In the genomic region with DNA sequence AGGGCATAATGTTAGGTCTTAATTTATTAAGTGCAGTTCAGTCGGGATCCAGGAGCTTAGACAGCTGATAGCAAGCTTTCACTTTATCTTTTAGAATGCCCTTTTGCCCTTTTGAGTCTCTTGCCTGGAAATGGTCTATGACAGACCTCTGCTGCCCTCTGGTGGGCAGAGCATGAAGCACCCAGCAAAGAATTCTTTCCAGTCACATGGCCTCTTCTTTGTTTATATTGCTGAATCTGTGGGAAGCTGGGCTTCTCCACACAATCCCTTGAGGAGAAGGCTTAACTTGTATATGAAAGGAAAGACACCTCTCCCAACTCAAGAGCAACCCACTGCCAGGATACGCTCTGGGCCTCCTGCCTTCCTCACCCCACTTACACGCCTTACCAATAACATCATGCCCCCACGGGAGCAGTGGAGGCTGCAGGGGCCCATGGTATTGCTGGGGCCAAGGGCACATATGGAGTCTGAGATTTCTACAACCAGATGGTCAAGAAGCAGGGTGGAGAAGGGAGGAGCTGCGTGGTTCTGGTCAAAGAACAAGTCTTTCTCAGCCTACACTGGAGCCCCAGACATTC, we compare ENCODE assay signal across 8 cellular contexts. TPM values are rescaled to one million over a fixed set of nuclear protein-coding genes. Genes with fewer than 3 reads are reported as not detected.
DNase-seq lines count a peak whose midpoint lies in the region; ATAC-seq, FAIRE-seq and TF ChIP-seq lines count a peak whose summit lies in the region.

No MANE protein-coding gene starts in this region.

- H4K20me1 ChIP-seq in Loucy (ENCODE audit: insufficient read depth, low read length, poor library complexity, severe bottlenecking) = no peaks in the 10 kb centered on the region

- H3K4me1 Mint-ChIP-seq in activated T-helper 2 cell treated with anti-CD3 and anti-CD28 coated beads, Interferon-gamma antibody, Interleukin-2, Interleukin-4, amounts not matched to agents 10 μg/mL and 5 μg/mL and 100 μg/mL, durations not matched to agents 14 hours and 24 hours and 36 hours (ENCODE audit: low read depth) = peaks cover 4% of the 10 kb centered on the region

- no peaks in the 10 kb centered on the region for H3F3A ChIP-seq in Loucy (ENCODE audit: low read depth)

- H3K9ac ChIP-seq in Loucy (ENCODE audit: low read depth, low read length, poor library complexity, severe bottlenecking) = no peak overlapping the region

- no peaks in the 10 kb centered on the region for H3K4me1 ChIP-seq in Loucy (ENCODE audit: insufficient read depth, low read length, poor library complexity, severe bottlenecking)

- no peak overlapping the region for H3K4me3 Mint-ChIP-seq in activated T-helper 2 cell treated with anti-CD3 and anti-CD28 coated beads, Interferon-gamma antibody, Interleukin-2, Interleukin-4, amounts not matched to agents 10 μg/mL and 5 μg/mL and 100 μg/mL, durations not matched to agents 14 hours and 24 hours and 36 hours (ENCODE audit: low read depth)

- H3K36me3 ChIP-seq in Loucy (ENCODE audit: insufficient read depth, low read length) = no peaks in the 10 kb centered on the region

- H3K9me2 ChIP-seq in Loucy (replicated peaks; ENCODE audit: low read depth, low read length) = no peaks in the 10 kb centered on the region

- no peaks in the 10 kb centered on the region for H3K9me3 Mint-ChIP-seq in activated T-helper 2 cell treated with anti-CD3 and anti-CD28 coated beads, Interferon-gamma antibody, Interleukin-2, Interleukin-4, amounts not matched to agents 10 μg/mL and 5 μg/mL and 100 μg/mL, durations not matched to agents 14 hours and 24 hours and 36 hours

- H2AFZ ChIP-seq in Loucy (ENCODE audit: low read length) = peak overlapping the region; percentile 99

- no peak overlapping the region for H3K27ac Mint-ChIP-seq in activated T-helper 2 cell treated with anti-CD3 and anti-CD28 coated beads, Interferon-gamma antibody, Interleukin-2, Interleukin-4, amounts not matched to agents 10 μg/mL and 5 μg/mL and 100 μg/mL, durations not matched to agents 14 hours and 24 hours and 36 hours

- H3K4me2 ChIP-seq in Loucy (ENCODE audit: low read depth, low read length, poor library complexity, severe bottlenecking) = peak overlapping the region; percentile 30

- H3K36me3 Mint-ChIP-seq in activated T-helper 2 cell treated with anti-CD3 and anti-CD28 coated beads, Interferon-gamma antibody, Interleukin-2, Interleukin-4, amounts not matched to agents 10 μg/mL and 5 μg/mL and 100 μg/mL, durations not matched to agents 14 hours and 24 hours and 36 hours (ENCODE audit: low read depth) = no peaks in the 10 kb centered on the region

- H3K9me3 ChIP-seq in Loucy (ENCODE audit: insufficient read depth, low read depth, low read length) = no peaks in the 10 kb centered on the region

- H3K4me3 ChIP-seq in Loucy (ENCODE audit: low read length, poor library complexity, severe bottlenecking) = no peak overlapping the region

- peak; percentile 81 for DNase-seq in EH (ENCODE audit: low read depth)
- DNase-seq in SHP77 (lab: John Stamatoyannopoulos, UW) = peak; percentile 20 to 54
- peak; percentile 70 for DNase-seq in activated T-helper 2 cell treated with anti-CD3 and anti-CD28 coated beads, Interferon-gamma antibody, Interleukin-2, Interleukin-4, amounts not matched to agents 10 μg/mL and 5 μg/mL and 100 μg/mL, durations not matched to agents 14 hours and 24 hours and 36 hours (ENCODE audit: low spot score)
- DNase-seq in frontal cortex (ENCODE audit: low spot score in 2 of 2) = peak; percentile 56 to 79
- DNase-seq in nucleus accumbens (lab: John Stamatoyannopoulos, UW) = peak in 52 of 56 donors; percentile 1 to 90 (median 64)
- DNase-seq in stromal cell of bone marrow (ENCODE audit: low read depth) = peak; percentile 72

- peak; percentile 23 for FAIRE-seq in frontal cortex (lab: Jason Lieb, UNC)

- peaks cover 13% of the 10 kb centered on the region for H3K27me3 Mint-ChIP-seq in activated T-helper 2 cell treated with anti-CD3 and anti-CD28 coated beads, Interferon-gamma antibody, Interleukin-2, Interleukin-4, amounts not matched to agents 10 μg/mL and 5 μg/mL and 100 μg/mL, durations not matched to agents 14 hours and 24 hours and 36 hours (ENCODE audit: low read depth)

- intact Hi-C loops in activated T-helper 2 cell treated with anti-CD3 and anti-CD28 coated beads, Interferon-gamma antibody, Interleukin-2, Interleukin-4, amounts not matched to agents 10 μg/mL and 5 μg/mL and 100 μg/mL, durations not matched to agents 14 hours and 24 hours and 36 hours (cut with micrococcal nuclease) = loop anchor here (1.0 to 2.0 kb wide), 3 partner anchors 179 to 315 kb away; a partner anchor contains a TSS

- H3K27me3 ChIP-seq in Loucy (ENCODE audit: insufficient read depth, low read length, poor library complexity, severe bottlenecking) = no peaks in the 10 kb centered on the region

- TF ChIP-seq CTCF in Loucy (conservative IDR thresholded peaks at IDR 0.05; ENCODE audit: low read length) = peak; percentile 98

- no peak for ATAC-seq in HG02852 (IDR thresholded peaks at IDR 0.05; ENCODE audit: unreplicated experiment)

- no peaks in the 10 kb centered on the region for H3K79me2 ChIP-seq in Loucy (ENCODE audit: insufficient read depth, low read length)

RNA-seq across cellular contexts. Expression of a gene that starts 20.4 kb away (rescaled TPM):
- total RNA-seq in activated T-helper 2 cell treated with anti-CD3 and anti-CD28 coated beads, Interferon-gamma antibody, Interleukin-2, Interleukin-4, amounts not matched to agents 10 μg/mL and 5 μg/mL and 100 μg/mL, durations not matched to agents 14 hours and 24 hours and 36 hours = 0.39 TPM in 1 of 2 replicates, not detected in the other
- not detected for total RNA-seq in frontal cortex

RNA-seq across cellular contexts. Expression of a gene that starts 20.5 kb away (rescaled TPM):
- total RNA-seq in activated T-helper 2 cell treated with anti-CD3 and anti-CD28 coated beads, Interferon-gamma antibody, Interleukin-2, Interleukin-4, amounts not matched to agents 10 μg/mL and 5 μg/mL and 100 μg/mL, durations not matched to agents 14 hours and 24 hours and 36 hours = 30.7 and 35.2 TPM in 2 replicates
- total RNA-seq in frontal cortex = 13.0 TPM

RNA-seq across cellular contexts. Expression of a gene that starts 41.2 kb away (rescaled TPM):
- 142 and 145 TPM in 2 replicates for total RNA-seq in activated T-helper 2 cell treated with anti-CD3 and anti-CD28 coated beads, Interferon-gamma antibody, Interleukin-2, Interleukin-4, amounts not matched to agents 10 μg/mL and 5 μg/mL and 100 μg/mL, durations not matched to agents 14 hours and 24 hours and 36 hours
- total RNA-seq in frontal cortex = 3.7 TPM

RNA-seq across cellular contexts. Expression of a gene that starts 49.1 kb away (rescaled TPM):
- not detected in 2 replicates for total RNA-seq in activated T-helper 2 cell treated with anti-CD3 and anti-CD28 coated beads, Interferon-gamma antibody, Interleukin-2, Interleukin-4, amounts not matched to agents 10 μg/mL and 5 μg/mL and 100 μg/mL, durations not matched to agents 14 hours and 24 hours and 36 hours
- total RNA-seq in frontal cortex = not detected

RNA-seq across cellular contexts. Expression of a gene that starts 55.8 kb away (rescaled TPM):
- 0.28 TPM in 1 of 2 replicates, not detected in the other for total RNA-seq in activated T-helper 2 cell treated with anti-CD3 and anti-CD28 coated beads, Interferon-gamma antibody, Interleukin-2, Interleukin-4, amounts not matched to agents 10 μg/mL and 5 μg/mL and 100 μg/mL, durations not matched to agents 14 hours and 24 hours and 36 hours
- not detected for total RNA-seq in frontal cortex

Comparison
In these comparisons a context has a peak if more than half of its experiments do, and no peak if none do; other contexts are left out.
1. RNA of a gene that starts 41.2 kb away (total RNA-seq): 142 to 145 TPM in activated T-helper 2 cell treated with anti-CD3 and anti-CD28 coated beads, Interferon-gamma antibody, Interleukin-2, Interleukin-4, amounts not matched to agents 10 μg/mL and 5 μg/mL and 100 μg/mL, durations not matched to agents 14 hours and 24 hours and 36 hours; 3.7 TPM in frontal cortex (single experiment); every median in the first group is over 10 times any median in the second.
2. Peak in every context shown above with its lines, with median percentiles within 50 percentile points of each other: DNase-seq.